1 cellular context compared by ENCODE assay signal in genomic region chr7:18384491-18385143, GRCh38.
TF ChIP-seq lines count a peak whose summit lies in the region.

No MANE protein-coding gene starts in this region.

TF ChIP-seq in WTC11, 78 proteins besides CTCF, POLR2A, EP300 and RAD21 (continued from another document):
- no peak for TF ChIP-seq ESRRA (CRISPR knock-in tag; IDR thresholded peaks at IDR 0.05; ENCODE audit: borderline replicate concordance)
